20 cellular contexts compared by ENCODE assay signal in the genomic region with DNA sequence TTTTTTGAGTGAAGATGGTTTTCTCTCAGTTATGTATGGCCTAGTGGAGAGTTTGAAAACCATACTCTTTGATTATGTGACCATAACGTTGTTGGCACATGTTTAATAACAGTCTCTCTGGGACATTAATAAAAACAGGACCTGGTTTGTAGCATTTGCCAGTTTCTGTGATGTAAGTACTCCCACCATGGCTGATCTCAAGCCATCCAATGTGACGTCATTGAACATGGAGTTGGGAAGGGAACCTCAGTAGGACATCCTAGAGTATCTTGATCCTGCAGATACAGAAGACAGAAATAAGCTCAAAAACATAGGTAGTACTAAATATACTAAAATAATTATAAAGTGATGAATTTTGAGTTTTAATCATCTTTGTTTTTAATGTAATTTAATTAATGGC.
A peak's percentile ranks its signal among the peaks of the same experiment; 100 is the strongest.
DNase-seq lines count a peak whose midpoint lies in the region; ATAC-seq, FAIRE-seq and TF ChIP-seq lines count a peak whose summit lies in the region.
"Had no signal": no experiment of that assay in that cellular context is flagged by ENCODE, and none has a peak within 500 bp of the region (broad histone marks: within the 10 kb centered on the region; RNA-seq: fewer than 3 reads in every experiment).

No MANE protein-coding gene starts in this region.

- no peak overlapping the region for H4K5ac ChIP-seq in IMR-90 (ENCODE audit: low read depth, low read length)

- H3K36me3 ChIP-seq in IMR-90 (ENCODE audit: control insufficient read depth, insufficient read depth, low read length) (no peaks in the 10 kb centered on the region), K562 (ENCODE audit: control insufficient read depth, insufficient read depth, low read length) (no peaks in the 10 kb centered on the region)
- H3K36me3 ChIP-seq: HAP-1 had no signal

- DNase-seq in NCI-H2227 (lab: John Stamatoyannopoulos, UW; ENCODE audit: unreplicated experiment), result peak; percentile 64
- no peak for DNase-seq in NCI-H2227 treated with DMSO at 0.1 percent for 48 hours (lab: John Stamatoyannopoulos, UW)
- no peak for DNase-seq in IMR-90
- DNase-seq in K562 (ENCODE audit: extremely low read depth in 1 of 4, low spot score in 3 of 4), result no peak
- no peak for DNase-seq in memory B cell (ENCODE audit: low spot score in 2 of 2)
- no peak for DNase-seq in caudate nucleus (lab: John Stamatoyannopoulos, UW)
- no peak for DNase-seq in ACHN
- DNase-seq: 8988T; C1 segment of cervical spinal cord; Caco-2; CD4-positive, CD25-positive, alpha-beta regulatory T cell; KG1 had no signal

- dilution Hi-C loops in IMR-90 (cut with HindIII; ENCODE audit: low sequenced_read_pairs, unreplicated experiment), result no loop called here

- H3K4me1 Mint-ChIP-seq in memory B cell, result no peaks in the 10 kb centered on the region
- H3K4me1 Mint-ChIP-seq: CD4-positive, CD25-positive, alpha-beta regulatory T cell had no signal

- POLR2A ChIA-PET in IMR-90 (lab: Charles Lee; ENCODE audit: unreplicated experiment) (no interaction called here), K562 (lab: Yijun Ruan, JAX) (no interaction called here)

- peak overlapping the region; percentile 45 for H3K27ac Mint-ChIP-seq in memory B cell
- H3K27ac Mint-ChIP-seq: IgD-negative memory B cell had no signal

- CTCF ChIA-PET in IMR-90 (lab: Yijun Ruan, JAX) (no interaction called here), K562 (lab: Yijun Ruan, JAX; ENCODE audit: low intra/inter-chr PET ratio) (no interaction called here)

- ATAC-seq in IMR-90 (ENCODE audit: low read depth) (no peak), K562 (no peak), memory B cell (ENCODE audit: low read depth) (no peak), HG02938 (IDR thresholded peaks at IDR 0.05; ENCODE audit: unreplicated experiment) (no peak)

- no peak overlapping the region for H2AK9ac ChIP-seq in IMR-90 (replicated peaks; ENCODE audit: low read depth, low read length, poor library complexity)

- in situ Hi-C loops in IMR-90 (cut with MboI; ENCODE audit: low sequenced_read_pairs), result no loop called here
- in situ Hi-C loops in K562 (cut with MboI), result no loop called here
- in situ Hi-C loops in ACHN (cut with HindIII; ENCODE audit: low pct_ligation_motif_present, low pct_unique_long_range_greater_than_20kb, low sequenced_read_pairs), result no loop called here

- H3K4me3 ChIP-seq in IMR-90 (ENCODE audit: insufficient read depth, low read depth, low read length) (no peak overlapping the region), K562 (no peak overlapping the region)
- H3K4me3 ChIP-seq: HAP-1 had no signal

- no peaks in the 10 kb centered on the region for H3K36me3 Mint-ChIP-seq in memory B cell
- H3K36me3 Mint-ChIP-seq: CD4-positive, CD25-positive, alpha-beta regulatory T cell; IgD-negative memory B cell had no signal

- BruUV-seq in IMR-90 (replicated peaks; lab: Mats Ljungman, UMichigan) (no TSS peak), K562 (replicated peaks; lab: Mats Ljungman, UMichigan) (no TSS peak)

- 0 out of 2 replicates have a peak, but pooled peaks cover 3% of the 10 kb centered on the region for H3K9me1 ChIP-seq in IMR-90 (ENCODE audit: insufficient read depth, low read length)
- H3K9me1 ChIP-seq in K562 (ENCODE audit: control insufficient read depth, insufficient read depth, low read length), result no peaks in the 10 kb centered on the region

- H4K8ac ChIP-seq in IMR-90 (ENCODE audit: low read depth in 2 of 2, low read length in 2 of 2), result no peak overlapping the region

- peaks cover 4% of the 10 kb centered on the region for H3K9me3 Mint-ChIP-seq in memory B cell

- H3K27ac ChIP-seq in IMR-90 (ENCODE audit: insufficient read depth, low read length), result no peak overlapping the region
- no peak overlapping the region for H3K27ac ChIP-seq in K562 (ENCODE audit: extremely low read depth, low read depth, low read length)
- no peak overlapping the region for H3K27ac ChIP-seq in caudate nucleus (ENCODE audit: low read depth, low read length)
- H3K27ac ChIP-seq: HL-60 had no signal

- H2BK120ac ChIP-seq in IMR-90 (ENCODE audit: low read depth, low read length), result no peak overlapping the region

- peaks cover 11% of the 10 kb centered on the region for H3K27me3 Mint-ChIP-seq in memory B cell
- H3K27me3 Mint-ChIP-seq: CD4-positive, CD25-positive, alpha-beta regulatory T cell had no signal

- H3K4me1 ChIP-seq in IMR-90 (ENCODE audit: control insufficient read depth, insufficient read depth, low read length) (peaks cover 15% of the 10 kb centered on the region), K562 (replicated peaks in 1 of 2; ENCODE audit: control insufficient read depth in 2 of 2, insufficient read depth in 2 of 2, low read length in 2 of 2) (no peaks in the 10 kb centered on the region)
- H3K4me1 ChIP-seq: Caco-2, HAP-1 had no signal

- no peak overlapping the region for H2BK20ac ChIP-seq in IMR-90 (ENCODE audit: low read depth, low read length)

- no peak overlapping the region for H2AK5ac ChIP-seq in IMR-90 (ENCODE audit: low read depth, low read length)

- no peak for TF ChIP-seq RAD21 in IMR-90 (IDR thresholded peaks at IDR 0.05; ENCODE audit: low read length)
- TF ChIP-seq RAD21 in K562 (CRISPR knock-in tag; conservative IDR thresholded peaks at IDR 0.05 in 1 of 2, IDR thresholded peaks at IDR 0.05 in 1 of 2), result no peak

- H4K20me1 ChIP-seq in IMR-90 (ENCODE audit: insufficient read depth, low read length), result no peaks in the 10 kb centered on the region
- no peaks in the 10 kb centered on the region for H4K20me1 ChIP-seq in K562 (replicated peaks; ENCODE audit: control insufficient read depth, insufficient read depth, low read length)

- WGBS in IMR-90 (ENCODE audit: extremely low coverage in 2 of 2, insufficient read length in 1 of 2), 2 experiments, result no CpG with 5 or more reads among the region's 2 CpGs
- 2% methylated on average over 2 of the region's 2 CpGs for WGBS in K562 (ENCODE audit: insufficient coverage, low coverage, missing lambda C conversion rate)

- no peak overlapping the region; the same call in 1 of the 2 replicates for H3K18ac ChIP-seq in IMR-90 (ENCODE audit: low read depth, low read length)

- TF ChIP-seq EP300 in K562 (IDR thresholded peaks at IDR 0.05; ENCODE audit: low read length), result no peak

- no peaks in the 10 kb centered on the region for H3K79me2 ChIP-seq in K562 (ENCODE audit: control insufficient read depth, insufficient read depth, low read length)

- H3K4me3 Mint-ChIP-seq in memory B cell, result no peak overlapping the region
- H3K4me3 Mint-ChIP-seq: CD4-positive, CD25-positive, alpha-beta regulatory T cell; IgD-negative memory B cell had no signal

- H3K79me1 ChIP-seq in IMR-90 (ENCODE audit: low read depth in 1 of 2, low read length in 2 of 2), result no peaks in the 10 kb centered on the region

- H3K9me3 ChIP-seq in IMR-90 (ENCODE audit: control insufficient read depth, insufficient read depth, low read length) (no peaks in the 10 kb centered on the region; the same call in 1 of the 2 replicates), K562 (replicated peaks; ENCODE audit: control insufficient read depth, insufficient read depth, low read depth, low read length) (no peaks in the 10 kb centered on the region)
- H3K9me3 ChIP-seq: Caco-2, HAP-1 had no signal

- H3K4me2 ChIP-seq in IMR-90 (ENCODE audit: low read depth, low read length) (no peak overlapping the region), K562 (ENCODE audit: insufficient read depth, low read length) (no peak overlapping the region)

- intact Hi-C loops in IMR-90 (cut with micrococcal nuclease) (no loop called here), K562 (cut with micrococcal nuclease) (no loop called here)

- TF ChIP-seq CTCF in IMR-90 (conservative IDR thresholded peaks at IDR 0.05; ENCODE audit: low read depth, low read length) (no peak), K562 (IDR thresholded peaks at IDR 0.05 in 2 of 3, conservative IDR thresholded peaks at IDR 0.05 in 1 of 3; ENCODE audit: insufficient read depth in 2 of 3, low read depth in 1 of 3, low read length in 3 of 3) (no peak)

- H3K14ac ChIP-seq in IMR-90 (replicated peaks; ENCODE audit: low read depth, low read length), result no peak overlapping the region

- H2BK5ac ChIP-seq in IMR-90 (ENCODE audit: low read depth, low read length, poor library complexity, severe bottlenecking), result no peak overlapping the region

- peak overlapping the region; percentile 57; the same call in 1 of the 3 replicates for H2BK15ac ChIP-seq in IMR-90 (ENCODE audit: low read depth, low read length)

- H3K56ac ChIP-seq in IMR-90 (ENCODE audit: extremely low read depth, insufficient read depth, low read length), result no peak overlapping the region

- peak; percentile 49 for FAIRE-seq in K562 (lab: Jason Lieb, UNC)
- FAIRE-seq: D721Med, G401.6, GM12891, GM19239 had no signal

- H3K9ac ChIP-seq in IMR-90 (ENCODE audit: low read depth, low read length) (no peak overlapping the region), K562 (ENCODE audit: insufficient read depth in 1 of 2, low read depth in 2 of 2, low read length in 2 of 2) (no peak overlapping the region)

- H2AFZ ChIP-seq in IMR-90 (replicated peaks; ENCODE audit: low read length, poor library complexity) (no peak overlapping the region), K562 (ENCODE audit: low read depth, low read length) (no peak overlapping the region)

- H3K4ac ChIP-seq in IMR-90 (ENCODE audit: low read depth, low read length), result peak overlapping the region; percentile 46; the same call in 1 of the 2 replicates

- H3K27me3 ChIP-seq in IMR-90 (ENCODE audit: control insufficient read depth, insufficient read depth, low read length) (no peaks in the 10 kb centered on the region), K562 (ENCODE audit: control insufficient read depth in 2 of 2, insufficient read depth in 2 of 2, low read length in 2 of 2) (peaks cover 0 to 7% of the 10 kb centered on the region in 2 experiments; a peak in 2 of 5 replicates)

- TF ChIP-seq POLR2A in IMR-90 (IDR thresholded peaks at IDR 0.05; ENCODE audit: low read depth, low read length) (no peak), K562 (conservative IDR thresholded peaks at IDR 0.05) (no peak)

- no peak overlapping the region for H3K23ac ChIP-seq in IMR-90 (ENCODE audit: low read depth, low read length)

- no peak overlapping the region for H4K91ac ChIP-seq in IMR-90 (ENCODE audit: insufficient read depth, low read depth, low read length)

TF ChIP-seq in IMR-90, 13 proteins besides CTCF, POLR2A, EP300 and RAD21 (continues in another document):
- no peak for TF ChIP-seq MAZ (IDR thresholded peaks at IDR 0.05; ENCODE audit: borderline replicate concordance, low read depth, low read length)

TF ChIP-seq in K562, 482 proteins besides CTCF, POLR2A, EP300 and RAD21 (continues in another document):
- TF ChIP-seq ZFPM2 (CRISPR knock-in tag; IDR thresholded peaks at IDR 0.05) (no peak), ATF1 (CRISPR knock-in tag; IDR thresholded peaks at IDR 0.05) (no peak), ATF1 (tag; IDR thresholded peaks at IDR 0.05) (peak; percentile 39), KHSRP (IDR thresholded peaks at IDR 0.05) (no peak)
